ENCODE assay signal across 28 cellular contexts in the genomic region with DNA sequence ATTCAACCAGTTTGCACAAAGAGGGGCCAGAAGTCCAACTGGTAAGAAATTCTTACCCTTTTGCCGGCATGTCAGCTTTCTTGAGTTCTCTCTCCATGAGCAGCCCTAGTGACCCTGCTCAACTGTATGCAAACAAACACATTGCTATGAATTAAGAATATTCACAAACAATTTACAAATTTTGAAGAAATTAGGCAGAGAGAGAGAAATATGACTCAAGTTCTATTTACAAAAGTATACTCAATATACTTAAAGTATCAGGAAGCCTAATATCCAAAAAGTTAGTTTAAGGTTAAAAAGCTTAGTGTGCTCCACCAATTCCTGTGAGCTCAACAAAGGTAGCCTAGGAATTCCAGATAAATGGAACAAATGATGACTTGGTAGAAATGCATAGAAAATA.
"Had no signal": no experiment of that assay in that cellular context is flagged by ENCODE, and none has a peak within 500 bp of the region (broad histone marks: within the 10 kb centered on the region; RNA-seq: fewer than 3 reads in every experiment).

No MANE protein-coding gene starts in this region.

- H3K4me3 Mint-ChIP-seq: stimulated activated effector memory CD8-positive, alpha-beta T cell treated with anti-CD3 and anti-CD28 coated beads, Interleukin-12 subunit alpha, Interleukin-12 subunit beta, amount 100 ng/mL, for 72 hours; stimulated activated memory B cell treated with anti-CD40 and anti-IgM and Interleukin-4, amounts not matched to agents 10 μg/mL and 1 μg/mL and 100 μg/mL, for 72 hours; stimulated activated naive B cell treated with anti-CD40 and anti-IgM and Interleukin-4, amounts not matched to agents 10 μg/mL and 1 μg/mL and 100 μg/mL, for 72 hours; stimulated activated naive CD8-positive, alpha-beta T cell treated with anti-CD3 and anti-CD28 coated beads, Interleukin-15, amount 100 ng/mL, for 72 hours; stimulated activated naive CD8-positive, alpha-beta T cell treated with anti-CD3 and anti-CD28 coated beads, Interleukin-15, Interleukin-2, amounts not matched to agents 100 ng/mL and 50 ng/mL, for 24 hours; type B pancreatic cell had no signal

- H3K36me3 Mint-ChIP-seq: stimulated activated effector memory CD8-positive, alpha-beta T cell treated with anti-CD3 and anti-CD28 coated beads, Interleukin-12 subunit alpha, Interleukin-12 subunit beta, amount 100 ng/mL, for 72 hours; stimulated activated memory B cell treated with anti-CD40 and anti-IgM and Interleukin-4, amounts not matched to agents 10 μg/mL and 1 μg/mL and 100 μg/mL, for 72 hours; type B pancreatic cell had no signal

- H3K27ac Mint-ChIP-seq: stimulated activated effector memory CD8-positive, alpha-beta T cell treated with anti-CD3 and anti-CD28 coated beads, Interleukin-12 subunit alpha, Interleukin-12 subunit beta, amount 100 ng/mL, for 72 hours; stimulated activated memory B cell treated with anti-CD40 and anti-IgM and Interleukin-4, amounts not matched to agents 10 μg/mL and 1 μg/mL and 100 μg/mL, for 72 hours; stimulated activated naive B cell treated with anti-CD40 and anti-IgM and Interleukin-4, amounts not matched to agents 10 μg/mL and 1 μg/mL and 100 μg/mL, for 72 hours; stimulated activated naive CD8-positive, alpha-beta T cell treated with anti-CD3 and anti-CD28 coated beads, Interleukin-15, amount 100 ng/mL, for 72 hours; stimulated activated naive CD8-positive, alpha-beta T cell treated with anti-CD3 and anti-CD28 coated beads, Interleukin-15, Interleukin-2, amounts not matched to agents 100 ng/mL and 50 ng/mL, for 24 hours; type B pancreatic cell had no signal

- H3K36me3 ChIP-seq: stomach, suprapubic skin, thoracic aorta, thyroid gland, tibial artery, tibial nerve, transverse colon, upper lobe of left lung, upper lobe of right lung, uterus, vagina had no signal

- H3K27me3 ChIP-seq: stomach, suprapubic skin, testis, thyroid gland, tibial artery, tibial nerve, transverse colon, upper lobe of left lung, upper lobe of right lung, uterus, vagina had no signal

- ATAC-seq: stimulated activated effector memory CD8-positive, alpha-beta T cell treated with anti-CD3 and anti-CD28 coated beads, Interleukin-12 subunit alpha, Interleukin-12 subunit beta, amount 100 ng/mL, for 72 hours; stimulated activated memory B cell treated with anti-CD40 and anti-IgM and Interleukin-4, amounts not matched to agents 10 μg/mL and 1 μg/mL and 100 μg/mL, for 72 hours; stimulated activated naive B cell treated with anti-CD40 and anti-IgM and Interleukin-4, amounts not matched to agents 10 μg/mL and 1 μg/mL and 100 μg/mL, for 72 hours; stimulated activated naive CD8-positive, alpha-beta T cell treated with anti-CD3 and anti-CD28 coated beads, Interleukin-15, amount 100 ng/mL, for 72 hours; stimulated activated naive CD8-positive, alpha-beta T cell treated with anti-CD3 and anti-CD28 coated beads, Interleukin-15, Interleukin-2, amounts not matched to agents 100 U/mL and 50 U/mL, for 24 hours; upper lobe of right lung had no signal

- H3K4me1 ChIP-seq: testis, thyroid gland, tibial nerve, upper lobe of left lung, upper lobe of right lung, uterus, vagina had no signal

- DNase-seq: stimulated activated CD4-positive, alpha-beta T cell treated with anti-CD3 and anti-CD28 coated beads, Interleukin-2, amount 100 ng/mL, for 48 hours; stimulated activated CD4-positive, alpha-beta T cell treated with anti-CD3 and anti-CD28 coated beads, Interleukin-4, amount 100 ng/mL, for 1 hour; stimulated activated CD4-positive, alpha-beta T cell treated with anti-CD3 and anti-CD28 coated beads, Interleukin-4, amount 100 ng/mL, for 24 hours; stimulated activated CD4-positive, alpha-beta T cell treated with anti-CD3 and anti-CD28 coated beads, Interleukin-4, amount 100 ng/mL, for 4 hours; stimulated activated CD8-positive, alpha-beta memory T cell treated with anti-CD3 and anti-CD28 coated beads, Interleukin-4, amount 100 ng/mL, for 48 hours; stimulated activated naive B cell treated with anti-CD40 and anti-IgM and Interleukin-4, amounts not matched to agents 10 μg/mL and 1 μg/mL and 100 μg/mL, for 72 hours; stimulated activated naive CD4-positive, alpha-beta T cell; stimulated activated naive CD4-positive, alpha-beta T cell treated with Interleukin-2 at 50 U/mL for 16 hours; stimulated activated naive CD8-positive, alpha-beta T cell treated with anti-CD3 and anti-CD28 coated beads, Interleukin-15, amount 100 ng/mL, for 72 hours; stimulated activated naive CD8-positive, alpha-beta T cell treated with anti-CD3 and anti-CD28 coated beads, Interleukin-15, Interleukin-2, amounts not matched to agents 100 U/mL and 50 U/mL, for 24 hours; stomach; substantia nigra; testis; thyroid gland; tibial artery; transverse colon; trophoblast cell; upper lobe of left lung; upper lobe of right lung; uterus had no signal

- H3K9me3 ChIP-seq: suprapubic skin, testis, thyroid gland, tibial artery, upper lobe of left lung, uterus, vagina had no signal

- H3K27me3 Mint-ChIP-seq: stimulated activated naive CD8-positive, alpha-beta T cell treated with anti-CD3 and anti-CD28 coated beads, Interleukin-15, amount 100 ng/mL, for 72 hours; type B pancreatic cell had no signal

- H3K27ac ChIP-seq: stomach, suprapubic skin, testis, thoracic aorta, thyroid gland, tibial artery, tibial nerve, transverse colon, upper lobe of left lung, upper lobe of right lung, uterus, vagina had no signal

- H3K4me3 ChIP-seq: stomach, suprapubic skin, testis, thoracic aorta, thyroid gland, tibial artery, tibial nerve, transverse colon, upper lobe of left lung, upper lobe of right lung, uterus, vagina had no signal

- H3K4me1 Mint-ChIP-seq: stimulated activated effector memory CD8-positive, alpha-beta T cell treated with anti-CD3 and anti-CD28 coated beads, Interleukin-12 subunit alpha, Interleukin-12 subunit beta, amount 100 ng/mL, for 72 hours; stimulated activated memory B cell treated with anti-CD40 and anti-IgM and Interleukin-4, amounts not matched to agents 10 μg/mL and 1 μg/mL and 100 μg/mL, for 72 hours; stimulated activated naive B cell treated with anti-CD40 and anti-IgM and Interleukin-4, amounts not matched to agents 10 μg/mL and 1 μg/mL and 100 μg/mL, for 72 hours had no signal
